16 cellular contexts compared by ENCODE assay signal in genomic region chr21:39136711-39137110, GRCh38. TPM values are rescaled to one million over a fixed set of nuclear protein-coding genes. Genes with fewer than 3 reads are reported as not detected.
A peak's percentile ranks its signal among the peaks of the same experiment; 100 is the strongest.
DNase-seq lines count a peak whose midpoint lies in the region; ATAC-seq and TF ChIP-seq lines count a peak whose summit lies in the region.
"Had no signal": no experiment of that assay in that cellular context is flagged by ENCODE, and none has a peak within 500 bp of the region (broad histone marks: within the 10 kb centered on the region; RNA-seq: fewer than 3 reads in every experiment).

No MANE protein-coding gene starts in this region.

- no peak overlapping the region for H2AFZ ChIP-seq in mammary epithelial cell (ENCODE audit: low read depth, low read length)

- dilution Hi-C loops in mammary epithelial cell (cut with HindIII; ENCODE audit: low sequenced_read_pairs), result loop anchor here (10.0 kb wide), 1 partner anchor 332 kb away; the partner anchor contains the start of gene ETS2

- no peaks in the 10 kb centered on the region for H4K20me1 ChIP-seq in mammary epithelial cell (ENCODE audit: insufficient read depth, low read length)
- H4K20me1 ChIP-seq: BLaER1 had no signal

- H3K27me3 ChIP-seq in MG63 (no peaks in the 10 kb centered on the region), mammary epithelial cell (ENCODE audit: insufficient read depth, low read length) (no peaks in the 10 kb centered on the region), Peyer's patch (no peaks in the 10 kb centered on the region), gastroesophageal sphincter (no peaks in the 10 kb centered on the region)
- H3K27me3 ChIP-seq: BLaER1 had no signal

- H3K27ac Mint-ChIP-seq in nephron, result peak overlapping the region; percentile 56 to 95 (median 90)
- H3K27ac Mint-ChIP-seq: activated CD4-positive, alpha-beta T cell treated with anti-CD3 and anti-CD28 coated beads for 36 hours; activated naive CD4-positive, alpha-beta T cell treated with anti-CD3 and anti-CD28 coated beads, Interleukin-2, amount 50 U/mL, for 72 hours; immature natural killer cell had no signal

- in situ Hi-C loops in mammary epithelial cell (cut with MboI; ENCODE audit: low sequenced_read_pairs in 2 of 2), result loop anchor here (5.0 to 25.0 kb wide), 5 partner anchors 332 to 632 kb away; partner anchors contain the start of gene ETS2 (in 1 of the 2)

- H3K79me2 ChIP-seq in mammary epithelial cell (ENCODE audit: insufficient read depth, low read length), result no peaks in the 10 kb centered on the region

- no peak overlapping the region for H3K4me3 Mint-ChIP-seq in nephron
- H3K4me3 Mint-ChIP-seq: activated CD4-positive, alpha-beta T cell treated with anti-CD3 and anti-CD28 coated beads for 36 hours; immature natural killer cell had no signal

- TF ChIP-seq POLR2A in Peyer's patch (IDR thresholded peaks at IDR 0.05), result no peak
- TF ChIP-seq POLR2A in gastroesophageal sphincter (IDR thresholded peaks at IDR 0.05), result no peak

- H3K9me3 ChIP-seq in MG63 (no peaks in the 10 kb centered on the region; the same call in 1 of the 2 replicates), mammary epithelial cell (replicated peaks; ENCODE audit: insufficient read depth, low read length) (no peaks in the 10 kb centered on the region), Peyer's patch (no peaks in the 10 kb centered on the region), gastroesophageal sphincter (no peaks in the 10 kb centered on the region)
- H3K9me3 ChIP-seq: BLaER1 had no signal

- BruUV-seq in mammary epithelial cell (replicated peaks; lab: Mats Ljungman, UMichigan), result no TSS peak

- H3K9me3 Mint-ChIP-seq in nephron, result no peaks in the 10 kb centered on the region
- H3K9me3 Mint-ChIP-seq: activated naive CD4-positive, alpha-beta T cell treated with anti-CD3 and anti-CD28 coated beads, Interleukin-2, amount 50 U/mL, for 72 hours; immature natural killer cell had no signal

- H3K4me3 ChIP-seq in MG63 (no peak overlapping the region), mammary epithelial cell (replicated peaks in 1 of 3; ENCODE audit: insufficient read depth in 1 of 3, low read depth in 2 of 3, low read length in 3 of 3) (no peak overlapping the region), Peyer's patch (no peak overlapping the region), gastroesophageal sphincter (no peak overlapping the region)
- H3K4me3 ChIP-seq: BLaER1 had no signal

- peak; percentile 73 for DNase-seq in Daoy (ENCODE audit: low read depth)
- DNase-seq in MG63, result peak; percentile 68
- DNase-seq in mammary epithelial cell, result peak; percentile 64
- DNase-seq in Peyer's patch, result no peak
- DNase-seq: cerebellar nuclear complex; immature natural killer cell; midbrain; Right ventricle myocardium superior; stimulated activated naive CD4-positive, alpha-beta T cell had no signal

- H3K9ac ChIP-seq in mammary epithelial cell (ENCODE audit: insufficient read depth, low read length), result no peak overlapping the region
- H3K9ac ChIP-seq: BLaER1 had no signal

- 50% methylated on average over 5 of the region's 5 CpGs for WGBS in mammary epithelial cell (ENCODE audit: low coverage, missing lambda C conversion rate)
- no CpG with 5 or more reads among the region's 5 CpGs for WGBS in gastroesophageal sphincter (ENCODE audit: low coverage in 1 of 2), 2 donors

- H3K4me1 Mint-ChIP-seq in nephron, result peaks cover 28% of the 10 kb centered on the region
- H3K4me1 Mint-ChIP-seq: activated CD4-positive, alpha-beta T cell treated with anti-CD3 and anti-CD28 coated beads for 36 hours; immature natural killer cell had no signal

- H3K36me3 Mint-ChIP-seq in nephron (ENCODE audit: low read depth), result no peaks in the 10 kb centered on the region
- H3K36me3 Mint-ChIP-seq: activated naive CD4-positive, alpha-beta T cell treated with anti-CD3 and anti-CD28 coated beads, Interleukin-2, amount 50 U/mL, for 72 hours; immature natural killer cell had no signal

- H3K27ac ChIP-seq in mammary epithelial cell (ENCODE audit: insufficient read depth, low read depth, low read length) (no peak overlapping the region), Peyer's patch (no peak overlapping the region), gastroesophageal sphincter (no peak overlapping the region)
- H3K27ac ChIP-seq: BLaER1 had no signal

- H3K36me3 ChIP-seq in MG63, result no peaks in the 10 kb centered on the region
- no peaks in the 10 kb centered on the region for H3K36me3 ChIP-seq in mammary epithelial cell (ENCODE audit: insufficient read depth, low read length)
- no peaks in the 10 kb centered on the region for H3K36me3 ChIP-seq in Peyer's patch
- no peaks in the 10 kb centered on the region for H3K36me3 ChIP-seq in gastroesophageal sphincter
- H3K36me3 ChIP-seq: BLaER1 had no signal

- H3K4me2 ChIP-seq in mammary epithelial cell (ENCODE audit: insufficient read depth, low read depth, low read length), result no peak overlapping the region
- H3K4me2 ChIP-seq: BLaER1 had no signal

- CTCF ChIA-PET in mammary epithelial cell (lab: Charles Lee; ENCODE audit: low non-redundant PET), result no interaction called here

- H3K4me1 ChIP-seq in mammary epithelial cell (ENCODE audit: insufficient read depth, low read length) (peaks cover 14% of the 10 kb centered on the region), Peyer's patch (peaks cover 0 to 13% (median 0%) of the 10 kb centered on the region in 4 donors), gastroesophageal sphincter (no peaks in the 10 kb centered on the region)

- no peaks in the 10 kb centered on the region for H3K27me3 Mint-ChIP-seq in nephron (ENCODE audit: low read depth)
- H3K27me3 Mint-ChIP-seq: activated CD4-positive, alpha-beta T cell treated with anti-CD3 and anti-CD28 coated beads for 36 hours had no signal

- no peak for ATAC-seq in GM18868 (IDR thresholded peaks at IDR 0.05; ENCODE audit: unreplicated experiment)
- ATAC-seq in HG02870 (IDR thresholded peaks at IDR 0.05; ENCODE audit: unreplicated experiment), result no peak
- ATAC-seq in gastroesophageal sphincter, result no peak

- no peak for TF ChIP-seq EP300 in gastroesophageal sphincter (IDR thresholded peaks at IDR 0.05)

- intact Hi-C loops in mammary epithelial cell (cut with micrococcal nuclease), result loop anchor here (10.0 kb wide), 1 partner anchor 982 kb away; no protein-coding TSS in a partner anchor

- TF ChIP-seq CTCF in mammary epithelial cell (conservative IDR thresholded peaks at IDR 0.05 in 1 of 2, IDR thresholded peaks at IDR 0.05 in 1 of 2; ENCODE audit: extremely low read depth in 1 of 2, insufficient read depth in 1 of 2, low read depth in 1 of 2, low read length in 2 of 2) (no peak), nephron (IDR thresholded peaks at IDR 0.05; ENCODE audit: unreplicated experiment in 3 of 3) (no peak), Peyer's patch (IDR thresholded peaks at IDR 0.05) (no peak), gastroesophageal sphincter (IDR thresholded peaks at IDR 0.05) (no peak)

RNA-seq across cellular contexts. Expression of gene PSMG1, which starts 46.5 kb away (rescaled TPM):
- total RNA-seq in Daoy (2014; rRNA removed; shearing (Covaris generic)), result 146 and 150 TPM in 2 replicates
- total RNA-seq in MG63 (2014; rRNA removed; shearing (Covaris generic); ENCODE audit: low replicate concordance), result 248 and 252 TPM in 2 replicates
- 10 to 100 TPM; 30.7 to 82.7 TPM for total RNA-seq in mammary epithelial cell
- 62.9 TPM for polyA plus RNA-seq in mammary epithelial cell
- polyA minus RNA-seq in mammary epithelial cell, result 38.8 TPM
- total RNA-seq in Peyer's patch, result 10 to 100 TPM in 3 of 4 donors, 1 to 10 TPM in 1; 8.3 to 17.0 (median 13.4) TPM
- total RNA-seq in gastroesophageal sphincter, result 10 to 100 TPM; 19.0 to 33.7 (median 30.4) TPM

Comparison
In these comparisons a context has a peak if more than half of its experiments do, and no peak if none do; other contexts are left out.
1. DNase-seq: peak in Daoy (single experiment), MG63 (single experiment) and mammary epithelial cell (single experiment); none in Peyer's patch (0 of 3).